Comparison of ENCODE assay signal across 29 cellular contexts in the genomic region with DNA sequence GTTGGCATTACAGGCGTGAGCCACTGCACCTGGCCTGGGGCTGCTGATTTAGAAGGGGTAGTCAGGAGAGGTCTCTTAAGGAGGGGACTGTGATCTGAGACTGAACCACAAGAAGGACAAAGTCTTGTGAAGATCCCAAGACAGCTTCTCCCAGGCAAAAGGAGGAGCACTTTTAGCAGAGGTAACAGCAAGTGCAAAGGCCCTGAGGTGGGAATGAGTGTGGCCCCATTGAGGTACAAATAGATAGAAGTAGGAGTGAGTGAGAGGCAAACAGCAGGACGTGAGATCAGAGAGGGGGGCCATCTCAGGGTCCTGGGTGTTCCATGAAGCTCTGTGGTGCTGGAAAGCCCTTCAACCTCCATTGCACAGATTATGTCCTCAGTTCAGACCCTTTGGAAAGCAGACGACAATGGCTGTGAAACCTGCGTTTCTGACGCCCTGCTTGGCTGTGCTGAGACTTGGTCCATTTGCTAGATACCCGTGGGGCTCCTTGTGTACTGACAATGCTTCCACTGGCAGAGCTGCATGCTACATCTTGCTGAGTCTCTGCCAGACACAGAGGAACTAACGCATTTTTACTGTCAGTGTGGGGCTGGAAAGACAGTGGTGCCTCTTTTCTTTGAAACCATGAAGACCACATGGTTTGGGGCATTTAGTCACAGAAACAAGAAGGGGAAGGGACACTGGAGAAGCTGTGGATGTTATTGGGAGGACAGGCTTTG. TPM values are rescaled to one million over a fixed set of nuclear protein-coding genes. Genes with fewer than 3 reads are reported as not detected.
"Had no signal": no experiment of that assay in that cellular context is flagged by ENCODE, and none has a peak within 500 bp of the region (broad histone marks: within the 10 kb centered on the region; RNA-seq: fewer than 3 reads in every experiment).

No MANE protein-coding gene starts in this region.

- ATAC-seq: activated T-cell treated with anti-CD3 and anti-CD28 coated beads, Interleukin-2, amount 50 U/mL, for 4 hours; natural killer cell; right cardiac atrium had no signal

- H3K27ac ChIP-seq: adrenal gland, ascending aorta, brain microvascular endothelial cell, neutrophil, parathyroid adenoma, suprapubic skin, tibial nerve had no signal

- DNase-seq: activated CD4-positive, alpha-beta T cell treated with anti-CD3 and anti-CD28 coated beads for 4 hours; activated CD4-positive, alpha-beta T cell treated with anti-CD3 and anti-CD28 coated beads, Interleukin-2, amount 50 U/mL, for 48 hours; activated CD4-positive, CD25-positive, alpha-beta regulatory T cell; activated CD8-positive, alpha-beta memory T cell treated with anti-CD3 and anti-CD28 coated beads, Interleukin-2, amount 50 U/mL, for 48 hours; activated naive CD4-positive, alpha-beta T cell; activated T-cell treated with anti-CD3 and anti-CD28 coated beads, Interleukin-2, amount 50 U/mL, for 4 hours; adrenal gland; brain microvascular endothelial cell; caudate nucleus; dermis blood vessel endothelial cell; effector CD8-positive, alpha-beta T cell; erythroblast; foreskin fibroblast; glutamatergic neuron; hippocampal formation; midbrain; natural killer cell; right cardiac atrium; stomach; T-helper 9 cell had no signal

- H3K4me1 ChIP-seq: adrenal gland, ascending aorta, parathyroid adenoma, suprapubic skin had no signal

- H3K27me3 ChIP-seq: adrenal gland, ascending aorta, suprapubic skin had no signal

RNA-seq across cellular contexts. Expression of gene CCKAR, which starts 1.3 kb away (rescaled TPM):
- total RNA-seq: activated CD8-positive, alpha-beta memory T cell treated with anti-CD3 and anti-CD28 coated beads for 36 hours; activated T-cell treated with anti-CD3 and anti-CD28 coated beads, Interleukin-2, amount 50 U/mL, for 4 hours; activated T-helper 2 cell treated with anti-CD3 and anti-CD28 coated beads, Interferon-gamma antibody, Interleukin-2, Interleukin-4, amounts not matched to agents 10 μg/mL and 5 μg/mL and 100 μg/mL, durations not matched to agents 14 hours and 24 hours and 36 hours; ascending aorta; dermis blood vessel endothelial cell; liver; natural killer cell; pulmonary artery endothelial cell; suprapubic skin; tibial nerve had no signal
- polyA plus RNA-seq: adrenal gland, liver, right cardiac atrium had no signal
